ENCODE assay signal across 17 cellular contexts in genomic region chr11:62536301-62536957, GRCh38. TPM values are rescaled to one million over a fixed set of nuclear protein-coding genes. Genes with fewer than 3 reads are reported as not detected.
DNase-seq lines count a peak whose midpoint lies in the region; ATAC-seq and TF ChIP-seq lines count a peak whose summit lies in the region.
"Had no signal": no experiment of that assay in that cellular context is flagged by ENCODE, and none has a peak within 500 bp of the region (broad histone marks: within the 10 kb centered on the region; RNA-seq: fewer than 3 reads in every experiment).

No MANE protein-coding gene starts in this region.

- H3K4me1 ChIP-seq in heart left ventricle (peaks cover 31 to 61% (median 56%) of the 10 kb centered on the region in 12 donors), right atrium auricular region (peaks cover 2 to 58% of the 10 kb centered on the region in 2 donors), transverse colon (peaks cover 49 to 54% (median 51%) of the 10 kb centered on the region in 4 donors)

- H3K4me1 Mint-ChIP-seq in WTC11 (peaks cover 13% of the 10 kb centered on the region), nephron (peaks cover 43% of the 10 kb centered on the region)

- ATAC-seq in heart left ventricle (peak in 2 of 4 donors; percentile 16 to 59), WTC11 (peak; percentile 52; the same call in 1 of the 2 replicates), HG02678 (IDR thresholded peaks at IDR 0.05; ENCODE audit: unreplicated experiment) (no peak)
- ATAC-seq: left colon had no signal

- H3K27ac Mint-ChIP-seq in WTC11: no peak overlapping the region
- H3K27ac Mint-ChIP-seq in nephron: peak overlapping the region in 2 of 3 experiments; percentile 49 to 58

- peaks cover 4% of the 10 kb centered on the region for H3K27me3 Mint-ChIP-seq in WTC11 (ENCODE audit: low read depth)
- H3K27me3 Mint-ChIP-seq in nephron (ENCODE audit: low read depth): peaks cover 4% of the 10 kb centered on the region
- H3K27me3 Mint-ChIP-seq: naive thymus-derived CD4-positive, alpha-beta T cell had no signal

- H3K36me3 ChIP-seq in heart left ventricle (peaks cover 3 to 59% (median 48%) of the 10 kb centered on the region in 9 donors), right atrium auricular region (peaks cover 52% of the 10 kb centered on the region), transverse colon (peaks cover 0 to 43% (median 23%) of the 10 kb centered on the region in 4 donors)

- H3K4me3 Mint-ChIP-seq in WTC11: peak overlapping the region; percentile 41
- H3K4me3 Mint-ChIP-seq in nephron: peak overlapping the region in 1 of 3 experiments; percentile 14
- H3K4me3 Mint-ChIP-seq: naive thymus-derived CD4-positive, alpha-beta T cell had no signal

- WGBS in heart left ventricle, 4 donors: 30 to 42% (median 34%) methylated on average over 21 of the region's 21 CpGs
- 60 to 69% methylated on average over 2 to 21 of the region's 21 CpGs for WGBS in transverse colon (ENCODE audit: low coverage in 1 of 2), 2 donors

- H3K27me3 ChIP-seq in heart left ventricle (no peaks in the 10 kb centered on the region), right atrium auricular region (no peaks in the 10 kb centered on the region), transverse colon (no peaks in the 10 kb centered on the region)
- H3K27me3 ChIP-seq: thyroid gland had no signal

- in situ Hi-C loops in transverse colon (cut with MboI; ENCODE audit: low pct_ligation_motif_present in 1 of 4, low pct_unique_long_range_greater_than_20kb in 1 of 4, low sequenced_read_pairs in 3 of 4): no loop called here

- peaks cover 9% of the 10 kb centered on the region; the same call in 1 of the 2 replicates for H3K36me3 Mint-ChIP-seq in WTC11
- H3K36me3 Mint-ChIP-seq in nephron (ENCODE audit: low read depth): peaks cover 40% of the 10 kb centered on the region

- H3K4me3 ChIP-seq in heart left ventricle: no peak overlapping the region
- no peak overlapping the region for H3K4me3 ChIP-seq in right atrium auricular region
- H3K4me3 ChIP-seq in transverse colon: no peak overlapping the region
- H3K4me3 ChIP-seq: thyroid gland had no signal

- H3K27ac ChIP-seq in heart left ventricle (peak overlapping the region in 8 of 12 donors; percentile 12 to 100 (median 42)), right atrium auricular region (no peak overlapping the region), transverse colon (peak overlapping the region; percentile 96 to 100 (median 97))
- H3K27ac ChIP-seq: thyroid gland had no signal

- CTCF ChIA-PET in WTC11 (lab: Charles Lee): interaction anchor here (0.6 to 13.3 kb wide), 5 partner anchors 24 to 142 kb away, joined by 3 to 552 read pairs (median 4); partner anchors contain the start of gene SCGB1A1

- H3K9me3 ChIP-seq in heart left ventricle (no peaks in the 10 kb centered on the region), right atrium auricular region (no peaks in the 10 kb centered on the region), transverse colon (no peaks in the 10 kb centered on the region)
- H3K9me3 ChIP-seq: thyroid gland had no signal

- TF ChIP-seq CTCF in heart left ventricle (IDR thresholded peaks at IDR 0.05) (no peak), right atrium auricular region (IDR thresholded peaks at IDR 0.05) (no peak), WTC11 (IDR thresholded peaks at IDR 0.05) (no peak), nephron (IDR thresholded peaks at IDR 0.05; ENCODE audit: unreplicated experiment in 3 of 3) (no peak), transverse colon (IDR thresholded peaks at IDR 0.05) (no peak)

- no peak for TF ChIP-seq POLR2A in heart left ventricle (IDR thresholded peaks at IDR 0.05)
- TF ChIP-seq POLR2A in transverse colon (IDR thresholded peaks at IDR 0.05): no peak

- intact Hi-C loops in heart left ventricle (cut with DNase I): no loop called here
- intact Hi-C loops in transverse colon (cut with DNase I; ENCODE audit: low total_unique reads): no loop called here

- TF ChIP-seq EP300 in transverse colon (IDR thresholded peaks at IDR 0.05; ENCODE audit: low read depth): no peak

- DNase-seq in heart left ventricle: peak in 2 of 5 donors; percentile 38 to 50
- no peak for DNase-seq in right atrium auricular region (ENCODE audit: low spot score)
- DNase-seq in WTC11 (ENCODE audit: low spot score): no peak
- no peak for DNase-seq in transverse colon
- DNase-seq in activated CD8-positive, alpha-beta memory T cell treated with anti-CD3 and anti-CD28 coated beads, Interleukin-2, amount 50 U/mL, for 48 hours: no peak
- DNase-seq in AG20443 (ENCODE audit: low spot score): no peak
- DNase-seq: activated CD4-positive, alpha-beta T cell treated with anti-CD3 and anti-CD28 coated beads, Interleukin-2, amount 50 U/mL, for 48 hours; activated gamma-delta T cell treated with Interleukin-2 at 50 U/mL for 16 hours; head of caudate nucleus; left colon; MV-4-11; naive thymus-derived CD4-positive, alpha-beta T cell; NCI-H524; T1000; thyroid gland had no signal

- H3K9me3 Mint-ChIP-seq in WTC11: peaks cover 11% of the 10 kb centered on the region
- peaks cover 5% of the 10 kb centered on the region for H3K9me3 Mint-ChIP-seq in nephron
- H3K9me3 Mint-ChIP-seq: naive thymus-derived CD4-positive, alpha-beta T cell had no signal

- POLR2A ChIA-PET in WTC11 (lab: Charles Lee): interaction anchor here (0.6 kb wide), 1 partner anchor 63 kb away, joined by 4 read pairs; no protein-coding TSS in a partner anchor

TF ChIP-seq in WTC11, 78 proteins besides CTCF, POLR2A, EP300 and RAD21 (continues in another document):
- TF ChIP-seq MLX (CRISPR knock-in tag; IDR thresholded peaks at IDR 0.05) (no peak), FOXK1 (CRISPR knock-in tag; IDR thresholded peaks at IDR 0.05) (no peak), ZMAT4 (CRISPR knock-in tag; IDR thresholded peaks at IDR 0.05) (no peak), IRF1 (CRISPR knock-in tag; IDR thresholded peaks at IDR 0.05) (no peak), ZNF671 (CRISPR knock-in tag; IDR thresholded peaks at IDR 0.05) (no peak), USF1 (CRISPR knock-in tag; IDR thresholded peaks at IDR 0.05) (no peak), ZNF219 (CRISPR knock-in tag; IDR thresholded peaks at IDR 0.05; ENCODE audit: borderline replicate concordance) (no peak), PREB (CRISPR knock-in tag; IDR thresholded peaks at IDR 0.05; ENCODE audit: borderline replicate concordance) (no peak), TCF7 (CRISPR knock-in tag; IDR thresholded peaks at IDR 0.05; ENCODE audit: low read depth) (no peak), FOXP1 (CRISPR knock-in tag; IDR thresholded peaks at IDR 0.05; ENCODE audit: borderline replicate concordance) (no peak)

RNA-seq across cellular contexts. Expression of gene AHNAK, which starts 10.2 kb away (rescaled TPM):
- total RNA-seq in heart left ventricle: 100 to 1,000 TPM; 251 to 861 (median 409) TPM
- 100 to 1,000 TPM in 1 of 2 donors, 10 to 100 TPM in 1; 84.4 to 251 TPM for polyA plus RNA-seq in heart left ventricle
- 100 to 1,000 TPM; 270 to 441 TPM for total RNA-seq in right atrium auricular region
- total RNA-seq in WTC11 (2021): 10.9 to 21.0 TPM (median 11.5 TPM) in 3 replicates
- 1,000 to 10,000 TPM in 1 of 4 donors, 100 to 1,000 TPM in 3; 561 to 1,032 (median 742) TPM for total RNA-seq in transverse colon

RNA-seq across cellular contexts. Expression of gene EEF1G, which starts 37.3 kb away (rescaled TPM):
- total RNA-seq in heart left ventricle (1,000 to 10,000 TPM in 3 of 9 donors, 100 to 1,000 TPM in 6; 799 to 1,135 (median 929) TPM), right atrium auricular region (1,000 to 10,000 TPM in 1 of 2 donors, 100 to 1,000 TPM in 1; 707 to 1,175 TPM), WTC11 (2021) (1,667 to 1,857 TPM (median 1,846 TPM) in 3 replicates), transverse colon (1,000 to 10,000 TPM in 3 of 4 donors, 100 to 1,000 TPM in 1; 337 to 1,276 (median 1,207) TPM)
- polyA plus RNA-seq in heart left ventricle: 1,000 to 10,000 TPM in 1 of 2 donors, 100 to 1,000 TPM in 1; 549 to 1,190 TPM

RNA-seq across cellular contexts. Expression of gene TUT1, which starts 54.9 kb away (rescaled TPM):
- total RNA-seq in heart left ventricle (10 to 100 TPM in 7 of 9 donors, 1 to 10 TPM in 2; 6.3 to 16.3 (median 11.3) TPM), right atrium auricular region (1 to 10 TPM; 5.4 to 5.7 TPM), WTC11 (2021) (35.3 to 40.0 TPM (median 37.3 TPM) in 3 replicates), transverse colon (10 to 100 TPM in 2 of 4 donors, 1 to 10 TPM in 2; 6.0 to 12.4 (median 9.8) TPM)
- 10 to 100 TPM in 1 of 2 donors, 1 to 10 TPM in 1; 8.5 to 12.2 TPM for polyA plus RNA-seq in heart left ventricle

Comparison
In these comparisons a context has a peak if more than half of its experiments do, and no peak if none do; other contexts are left out.
1. H3K27ac ChIP-seq: peak in heart left ventricle (8 of 12) and transverse colon (4 of 4); none in right atrium auricular region (0 of 2).
2. RNA of gene AHNAK, which starts 10.2 kb away (total RNA-seq): 561 to 1,032 TPM in transverse colon, 270 to 441 TPM in right atrium auricular region and 251 to 861 TPM in heart left ventricle; 10.9 to 21.0 TPM in WTC11; every median in the first group is over 10 times any median in the second.